ENCODE assay signal across 8 cellular contexts in genomic region chr2:149562304-149562703, GRCh38. TPM values are rescaled to one million over a fixed set of nuclear protein-coding genes. Genes with fewer than 3 reads are reported as not detected.
DNase-seq lines count a peak whose midpoint lies in the region; ATAC-seq lines count a peak whose summit lies in the region.

No MANE protein-coding gene starts in this region.

- H2BK15ac ChIP-seq in mesendoderm (replicated peaks; ENCODE audit: low read depth), result no peak overlapping the region

- no peak overlapping the region for H3K23ac ChIP-seq in mesendoderm (ENCODE audit: low read length)

- ATAC-seq in GM18868 (IDR thresholded peaks at IDR 0.05; ENCODE audit: unreplicated experiment) (peak; percentile 91), HG03025 (IDR thresholded peaks at IDR 0.05; ENCODE audit: low FRiP score, unreplicated experiment) (peak; percentile 82)
- no peak for ATAC-seq in stimulated activated memory B cell treated with anti-CD40 and anti-IgM and Interleukin-4, amounts not matched to agents 10 μg/mL and 1 μg/mL and 100 μg/mL, for 72 hours
- ATAC-seq in natural killer cell treated with Interleukin-12 subunit alpha and Interleukin-12 subunit beta and Interleukin-15 and Interleukin-18, amount 100 ng/mL, for 72 hours, result no peak
- ATAC-seq in activated naive CD8-positive, alpha-beta T cell treated with anti-CD3 and anti-CD28 coated beads, Interleukin-2, amount 50 U/mL, for 24 hours, result no peak

- no CpG with 5 or more reads among the region's 2 CpGs for WGBS in mesendoderm (ENCODE audit: extremely low coverage, insufficient coverage, low lambda C conversion rate)

- H3K9ac ChIP-seq in mesendoderm (ENCODE audit: low read length), result no peak overlapping the region

- H3K4me1 Mint-ChIP-seq in stimulated activated memory B cell treated with anti-CD40 and anti-IgM and Interleukin-4, amounts not matched to agents 10 μg/mL and 1 μg/mL and 100 μg/mL, for 72 hours, result no peaks in the 10 kb centered on the region
- H3K4me1 Mint-ChIP-seq in natural killer cell treated with Interleukin-12 subunit alpha and Interleukin-12 subunit beta and Interleukin-15 and Interleukin-18, amount 100 ng/mL, for 72 hours (ENCODE audit: low read depth in 2 of 2), result peaks cover 0 to 5% of the 10 kb centered on the region in 2 donors
- no peaks in the 10 kb centered on the region for H3K4me1 Mint-ChIP-seq in activated naive CD8-positive, alpha-beta T cell treated with anti-CD3 and anti-CD28 coated beads, Interleukin-2, amount 50 U/mL, for 24 hours

- DNase-seq in NCI-H82 (lab: John Stamatoyannopoulos, UW) (peak; percentile 66), mesendoderm (peak; percentile 11), RPMI8226 (no peak)
- DNase-seq in natural killer cell treated with Interleukin-12 subunit alpha and Interleukin-12 subunit beta and Interleukin-15 and Interleukin-18, amount 100 ng/mL, for 72 hours (ENCODE audit: low spot score), result no peak
- no peak for DNase-seq in activated naive CD8-positive, alpha-beta T cell treated with anti-CD3 and anti-CD28 coated beads, Interleukin-2, amount 50 U/mL, for 24 hours

- H3K4me3 ChIP-seq in mesendoderm (ENCODE audit: low read length), result no peak overlapping the region

- H4K5ac ChIP-seq in mesendoderm (ENCODE audit: low read length), result no peak overlapping the region

- H3K27ac Mint-ChIP-seq in stimulated activated memory B cell treated with anti-CD40 and anti-IgM and Interleukin-4, amounts not matched to agents 10 μg/mL and 1 μg/mL and 100 μg/mL, for 72 hours, result no peak overlapping the region
- H3K27ac Mint-ChIP-seq in natural killer cell treated with Interleukin-12 subunit alpha and Interleukin-12 subunit beta and Interleukin-15 and Interleukin-18, amount 100 ng/mL, for 72 hours, result peak overlapping the region in 1 of 2 donors; percentile 41
- H3K27ac Mint-ChIP-seq in activated naive CD8-positive, alpha-beta T cell treated with anti-CD3 and anti-CD28 coated beads, Interleukin-2, amount 50 U/mL, for 24 hours, result no peak overlapping the region

- no peaks in the 10 kb centered on the region for H3K27me3 Mint-ChIP-seq in stimulated activated memory B cell treated with anti-CD40 and anti-IgM and Interleukin-4, amounts not matched to agents 10 μg/mL and 1 μg/mL and 100 μg/mL, for 72 hours
- peaks cover 0 to 5% of the 10 kb centered on the region in 2 donors for H3K27me3 Mint-ChIP-seq in natural killer cell treated with Interleukin-12 subunit alpha and Interleukin-12 subunit beta and Interleukin-15 and Interleukin-18, amount 100 ng/mL, for 72 hours
- no peaks in the 10 kb centered on the region for H3K27me3 Mint-ChIP-seq in activated naive CD8-positive, alpha-beta T cell treated with anti-CD3 and anti-CD28 coated beads, Interleukin-2, amount 50 U/mL, for 24 hours

- no peak overlapping the region for H3K4me3 Mint-ChIP-seq in stimulated activated memory B cell treated with anti-CD40 and anti-IgM and Interleukin-4, amounts not matched to agents 10 μg/mL and 1 μg/mL and 100 μg/mL, for 72 hours
- H3K4me3 Mint-ChIP-seq in natural killer cell treated with Interleukin-12 subunit alpha and Interleukin-12 subunit beta and Interleukin-15 and Interleukin-18, amount 100 ng/mL, for 72 hours, result no peak overlapping the region
- no peak overlapping the region for H3K4me3 Mint-ChIP-seq in activated naive CD8-positive, alpha-beta T cell treated with anti-CD3 and anti-CD28 coated beads, Interleukin-2, amount 50 U/mL, for 24 hours

- no peak overlapping the region for H3K56ac ChIP-seq in mesendoderm (ENCODE audit: low read length)

- no peaks in the 10 kb centered on the region for H3K79me2 ChIP-seq in mesendoderm (ENCODE audit: control insufficient read depth, insufficient read depth, low read length)

- H3K9me3 Mint-ChIP-seq in stimulated activated memory B cell treated with anti-CD40 and anti-IgM and Interleukin-4, amounts not matched to agents 10 μg/mL and 1 μg/mL and 100 μg/mL, for 72 hours, result no peaks in the 10 kb centered on the region
- H3K9me3 Mint-ChIP-seq in natural killer cell treated with Interleukin-12 subunit alpha and Interleukin-12 subunit beta and Interleukin-15 and Interleukin-18, amount 100 ng/mL, for 72 hours, result no peaks in the 10 kb centered on the region
- no peaks in the 10 kb centered on the region for H3K9me3 Mint-ChIP-seq in activated naive CD8-positive, alpha-beta T cell treated with anti-CD3 and anti-CD28 coated beads, Interleukin-2, amount 50 U/mL, for 24 hours

- H4K8ac ChIP-seq in mesendoderm (ENCODE audit: low read depth, low read length), result no peak overlapping the region

- no peak overlapping the region for H3K4me2 ChIP-seq in mesendoderm (ENCODE audit: low read length)

- H3K18ac ChIP-seq in mesendoderm (ENCODE audit: low read length), result no peak overlapping the region

- no peak overlapping the region for H3K4ac ChIP-seq in mesendoderm (ENCODE audit: low read depth, low read length)

- H3K79me1 ChIP-seq in mesendoderm (ENCODE audit: low read length), result no peaks in the 10 kb centered on the region

- no peak overlapping the region for H2BK5ac ChIP-seq in mesendoderm (ENCODE audit: low read length)

- H3K4me1 ChIP-seq in mesendoderm (ENCODE audit: control insufficient read depth, low read depth, low read length), result no peaks in the 10 kb centered on the region

- H2AK5ac ChIP-seq in mesendoderm (ENCODE audit: low read length), result no peak overlapping the region

- H2BK120ac ChIP-seq in mesendoderm (ENCODE audit: low read depth, low read length), result no peak overlapping the region

- no peaks in the 10 kb centered on the region for H3K27me3 ChIP-seq in mesendoderm (ENCODE audit: insufficient read depth, low read length, poor library complexity)

- H3K27ac ChIP-seq in mesendoderm (ENCODE audit: low read depth, low read length), result no peak overlapping the region

- no peaks in the 10 kb centered on the region for H3K36me3 ChIP-seq in mesendoderm (ENCODE audit: control insufficient read depth, insufficient read depth, low read length)

- peaks cover 11% of the 10 kb centered on the region for H3K36me3 Mint-ChIP-seq in stimulated activated memory B cell treated with anti-CD40 and anti-IgM and Interleukin-4, amounts not matched to agents 10 μg/mL and 1 μg/mL and 100 μg/mL, for 72 hours
- H3K36me3 Mint-ChIP-seq in natural killer cell treated with Interleukin-12 subunit alpha and Interleukin-12 subunit beta and Interleukin-15 and Interleukin-18, amount 100 ng/mL, for 72 hours, result peaks cover 4% of the 10 kb centered on the region
- H3K36me3 Mint-ChIP-seq in activated naive CD8-positive, alpha-beta T cell treated with anti-CD3 and anti-CD28 coated beads, Interleukin-2, amount 50 U/mL, for 24 hours (ENCODE audit: low read depth), result peaks cover 4% of the 10 kb centered on the region

RNA-seq across cellular contexts. Expression of gene MMADHC, which starts 25.3 kb away (rescaled TPM):
- 109 TPM for polyA plus RNA-seq in mesendoderm (2013, experiment 1 of 2)
- 108 TPM for polyA plus RNA-seq in mesendoderm (2013, experiment 2 of 2)
- total RNA-seq in natural killer cell treated with Interleukin-12 subunit alpha and Interleukin-12 subunit beta and Interleukin-15 and Interleukin-18, amount 100 ng/mL, for 72 hours, result 100 to 1,000 TPM in 1 of 2 donors, 10 to 100 TPM in 1; 77.8 to 106 TPM

Comparison
In these comparisons a context has a peak if more than half of its experiments do, and no peak if none do; other contexts are left out.
1. ATAC-seq: peak in GM18868 (single experiment) and HG03025 (single experiment); none in stimulated activated memory B cell treated with anti-CD40 and anti-IgM and Interleukin-4, amounts not matched to agents 10 μg/mL and 1 μg/mL and 100 μg/mL, for 72 hours (single experiment), natural killer cell treated with Interleukin-12 subunit alpha and Interleukin-12 subunit beta and Interleukin-15 and Interleukin-18, amount 100 ng/mL, for 72 hours (0 of 2) and activated naive CD8-positive, alpha-beta T cell treated with anti-CD3 and anti-CD28 coated beads, Interleukin-2, amount 50 U/mL, for 24 hours (single experiment).
2. DNase-seq: peak in NCI-H82 (single experiment) and mesendoderm (single experiment); none in natural killer cell treated with Interleukin-12 subunit alpha and Interleukin-12 subunit beta and Interleukin-15 and Interleukin-18, amount 100 ng/mL, for 72 hours (single experiment), activated naive CD8-positive, alpha-beta T cell treated with anti-CD3 and anti-CD28 coated beads, Interleukin-2, amount 50 U/mL, for 24 hours (single experiment) and RPMI8226 (single experiment).